In genomic region chr9:33151601-33152000, GRCh38 we compare ENCODE assay signal across 8 cellular contexts. TPM values are rescaled to one million over a fixed set of nuclear protein-coding genes. Genes with fewer than 3 reads are reported as not detected.
A peak's percentile ranks its signal among the peaks of the same experiment; 100 is the strongest.
DNase-seq lines count a peak whose midpoint lies in the region; ATAC-seq and TF ChIP-seq lines count a peak whose summit lies in the region.

No MANE protein-coding gene starts in this region.

- no peak for ATAC-seq in GM18907 (IDR thresholded peaks at IDR 0.05; ENCODE audit: unreplicated experiment)
- ATAC-seq in HG03196 (IDR thresholded peaks at IDR 0.05; ENCODE audit: unreplicated experiment), result no peak

- TF ChIP-seq CTCF in RWPE1 (conservative IDR thresholded peaks at IDR 0.05; ENCODE audit: low read depth), result no peak
- no peak for TF ChIP-seq CTCF in esophagus squamous epithelium (IDR thresholded peaks at IDR 0.05)
- no peak for TF ChIP-seq CTCF in progenitor cell of endocrine pancreas (IDR thresholded peaks at IDR 0.05; ENCODE audit: unreplicated experiment)

- no peak for TF ChIP-seq POLR2A in esophagus squamous epithelium (IDR thresholded peaks at IDR 0.05)

- 86 to 94% methylated on average over 2 of the region's 2 CpGs for WGBS in esophagus squamous epithelium, 2 donors

- no peak for DNase-seq in RWPE1 (ENCODE audit: low spot score)
- no peak for DNase-seq in esophagus squamous epithelium (lab: John Stamatoyannopoulos, UW)
- no peak for DNase-seq in progenitor cell of endocrine pancreas (ENCODE audit: low spot score, unreplicated experiment)
- DNase-seq in D341Med (ENCODE audit: low spot score), result no peak
- no peak for DNase-seq in activated CD4-positive, alpha-beta T cell treated with anti-CD3 and anti-CD28 coated beads, Interleukin-2, amount 10 ng/mL, durations not matched to agents 7 days and 5 days

- peaks cover 10% of the 10 kb centered on the region for H3K9me3 Mint-ChIP-seq in progenitor cell of endocrine pancreas (ENCODE audit: low read depth)
- peaks cover 2% of the 10 kb centered on the region for H3K9me3 Mint-ChIP-seq in activated CD4-positive, alpha-beta T cell treated with anti-CD3 and anti-CD28 coated beads, Interleukin-2, amount 10 ng/mL, durations not matched to agents 7 days and 5 days

- no peak overlapping the region for H3K4me3 ChIP-seq in BLaER1
- H3K4me3 ChIP-seq in esophagus squamous epithelium, result no peak overlapping the region

- intact Hi-C loops in esophagus squamous epithelium (cut with DNase I), result no loop called here

- H3K27me3 Mint-ChIP-seq in progenitor cell of endocrine pancreas, result no peaks in the 10 kb centered on the region
- H3K27me3 Mint-ChIP-seq in activated CD4-positive, alpha-beta T cell treated with anti-CD3 and anti-CD28 coated beads, Interleukin-2, amount 10 ng/mL, durations not matched to agents 7 days and 5 days, result no peaks in the 10 kb centered on the region

- H3K27me3 ChIP-seq in BLaER1 (no peaks in the 10 kb centered on the region), esophagus squamous epithelium (no peaks in the 10 kb centered on the region)

- H3K4me1 ChIP-seq in BLaER1, result peaks cover 61% of the 10 kb centered on the region
- H3K4me1 ChIP-seq in esophagus squamous epithelium, result peaks cover 11 to 90% (median 34%) of the 10 kb centered on the region in 3 donors

- H3K9me3 ChIP-seq in BLaER1 (peaks cover 22% of the 10 kb centered on the region; the same call in 1 of the 2 replicates), esophagus squamous epithelium (no peaks in the 10 kb centered on the region)

- no peak overlapping the region for H3K9ac ChIP-seq in BLaER1

- H3K36me3 Mint-ChIP-seq in progenitor cell of endocrine pancreas (ENCODE audit: insufficient read depth), result peaks cover 3% of the 10 kb centered on the region
- H3K36me3 Mint-ChIP-seq in activated CD4-positive, alpha-beta T cell treated with anti-CD3 and anti-CD28 coated beads, Interleukin-2, amount 10 ng/mL, durations not matched to agents 7 days and 5 days (ENCODE audit: low read depth), result peaks cover 28% of the 10 kb centered on the region

- H3K27ac Mint-ChIP-seq in progenitor cell of endocrine pancreas, result peak overlapping the region; percentile 19
- no peak overlapping the region for H3K27ac Mint-ChIP-seq in activated CD4-positive, alpha-beta T cell treated with anti-CD3 and anti-CD28 coated beads, Interleukin-2, amount 10 ng/mL, durations not matched to agents 7 days and 5 days

- peaks cover 5% of the 10 kb centered on the region for H3K4me1 Mint-ChIP-seq in progenitor cell of endocrine pancreas (ENCODE audit: low read depth)
- H3K4me1 Mint-ChIP-seq in activated CD4-positive, alpha-beta T cell treated with anti-CD3 and anti-CD28 coated beads, Interleukin-2, amount 10 ng/mL, durations not matched to agents 7 days and 5 days, result peaks cover 59% of the 10 kb centered on the region

- H3K4me2 ChIP-seq in BLaER1, result peak overlapping the region; percentile 71

- H3K27ac ChIP-seq in BLaER1, result peak overlapping the region; percentile 49
- peak overlapping the region; percentile 84 for H3K27ac ChIP-seq in RWPE1
- H3K27ac ChIP-seq in esophagus squamous epithelium, result peak overlapping the region; percentile 37 to 83 (median 72)

- H3K36me3 ChIP-seq in BLaER1, result peaks cover 18% of the 10 kb centered on the region; the same call in 1 of the 2 replicates
- H3K36me3 ChIP-seq in esophagus squamous epithelium, result no peaks in the 10 kb centered on the region

- no peak overlapping the region for H3K4me3 Mint-ChIP-seq in progenitor cell of endocrine pancreas (ENCODE audit: low read depth)
- H3K4me3 Mint-ChIP-seq in activated CD4-positive, alpha-beta T cell treated with anti-CD3 and anti-CD28 coated beads, Interleukin-2, amount 10 ng/mL, durations not matched to agents 7 days and 5 days, result no peak overlapping the region

- POLR2A ChIA-PET in RWPE1 (lab: Yijun Ruan, JAX; ENCODE audit: low non-redundant PET), result interaction anchor here (1.6 to 1.8 kb wide), 2 partner anchors 14 to 16 kb away, joined by 4 to 5 read pairs; partner anchors contain the start of gene B4GALT1
- POLR2A ChIA-PET in activated CD4-positive, alpha-beta T cell treated with anti-CD3 and anti-CD28 coated beads, Interleukin-2, amount 10 ng/mL, durations not matched to agents 7 days and 5 days (lab: Charles Lee), result no interaction called here

- CTCF ChIA-PET in RWPE1 (lab: Yijun Ruan, JAX), result no interaction called here
- CTCF ChIA-PET in activated CD4-positive, alpha-beta T cell treated with anti-CD3 and anti-CD28 coated beads, Interleukin-2, amount 10 ng/mL, durations not matched to agents 7 days and 5 days (lab: Charles Lee), result interaction anchor here (0.6 to 1.6 kb wide), 8 partner anchors 9 to 473 kb away, joined by 3 to 7 read pairs (median 5); no protein-coding TSS in a partner anchor

- H4K20me1 ChIP-seq in BLaER1, result no peaks in the 10 kb centered on the region

RNA-seq across cellular contexts. Expression of gene B4GALT1, which starts 15.5 kb away (rescaled TPM):
- total RNA-seq in esophagus squamous epithelium (10 to 100 TPM; 42.3 to 60.4 (median 47.9) TPM), progenitor cell of endocrine pancreas (49.9 and 53.1 TPM in 2 replicates)
- total RNA-seq in activated CD4-positive, alpha-beta T cell treated with anti-CD3 and anti-CD28 coated beads, Interleukin-2, amount 10 ng/mL, durations not matched to agents 7 days and 5 days, result 10 to 100 TPM; 38.8 to 42.4 TPM
